Comparison of ENCODE assay signal across 11 cellular contexts in genomic region chr4:40991908-40992307, GRCh38.
DNase-seq lines count a peak whose midpoint lies in the region; ATAC-seq and TF ChIP-seq lines count a peak whose summit lies in the region.
"Had no signal": no experiment of that assay in that cellular context is flagged by ENCODE, and none has a peak within 500 bp of the region (broad histone marks: within the 10 kb centered on the region; RNA-seq: fewer than 3 reads in every experiment).

No MANE protein-coding gene starts in this region.

- no peaks in the 10 kb centered on the region for H3K9me2 ChIP-seq in GM23338 (ENCODE audit: insufficient read depth)

- 72 to 82% methylated on average over 2 to 3 of the region's 3 CpGs for WGBS in transverse colon (ENCODE audit: low coverage in 1 of 2), 2 donors

- H3K9me3 Mint-ChIP-seq in GM23338 (no peaks in the 10 kb centered on the region), nephron progenitor cell (no peaks in the 10 kb centered on the region)

- H3K27ac Mint-ChIP-seq in GM23338, result no peak overlapping the region
- H3K27ac Mint-ChIP-seq in nephron progenitor cell, result peak overlapping the region; percentile 0
- H3K27ac Mint-ChIP-seq: dendritic cell treated with granulocyte-macrophage colony-stimulating factor and Interleukin-4, amounts not matched to agents 40 ng/mL and 50 ng/mL, for 4 days had no signal

- H3K4me3 Mint-ChIP-seq in GM23338 (no peak overlapping the region), nephron progenitor cell (no peak overlapping the region)
- H3K4me3 Mint-ChIP-seq: dendritic cell treated with granulocyte-macrophage colony-stimulating factor and Interleukin-4, amounts not matched to agents 40 ng/mL and 50 ng/mL, for 4 days had no signal

- DNase-seq in GM23338 (ENCODE audit: low spot score) (no peak), nephron progenitor cell (no peak), transverse colon (no peak), NCI-H345 treated with DMSO at 0.1 percent for 48 hours (lab: John Stamatoyannopoulos, UW; ENCODE audit: unreplicated experiment) (no peak), BE2C (no peak), dedifferentiated amniotic fluid mesenchymal stem cell (ENCODE audit: extremely low spot score) (no peak)
- DNase-seq: activated CD8-positive, alpha-beta memory T cell treated with anti-CD3 and anti-CD28 coated beads, Interleukin-2, amount 50 U/mL, for 48 hours; stomach had no signal

- no peaks in the 10 kb centered on the region for H3K79me2 ChIP-seq in GM23338 (replicated peaks; ENCODE audit: insufficient read depth)

- in situ Hi-C loops in transverse colon (cut with MboI; ENCODE audit: low pct_ligation_motif_present in 1 of 4, low pct_unique_long_range_greater_than_20kb in 1 of 4, low sequenced_read_pairs in 3 of 4), result loop anchor here in 1 of 4 donors (25.0 kb wide), 1 partner anchor 220 kb away; the partner anchor contains the start of gene APBB2

- no peak for TF ChIP-seq POLR2A in transverse colon (IDR thresholded peaks at IDR 0.05)

- ATAC-seq in GM18873 (IDR thresholded peaks at IDR 0.05; ENCODE audit: low FRiP score, unreplicated experiment) (peak; percentile 55), GM23338 (no peak), HG03457 (IDR thresholded peaks at IDR 0.05; ENCODE audit: unreplicated experiment) (peak; percentile 47)

- H4K20me1 ChIP-seq in GM23338 (replicated peaks; ENCODE audit: insufficient read depth), result no peaks in the 10 kb centered on the region

- intact Hi-C loops in transverse colon (cut with DNase I; ENCODE audit: low total_unique reads), result no loop called here

- H3K27me3 ChIP-seq in GM23338 (ENCODE audit: insufficient read depth), result no peaks in the 10 kb centered on the region
- no peaks in the 10 kb centered on the region for H3K27me3 ChIP-seq in transverse colon
- no peaks in the 10 kb centered on the region for H3K27me3 ChIP-seq in BE2C
- H3K27me3 ChIP-seq: stomach had no signal

- H3K4me1 Mint-ChIP-seq in GM23338 (no peaks in the 10 kb centered on the region; the same call in 2 of the 3 replicates), nephron progenitor cell (peaks cover 27% of the 10 kb centered on the region)

- H2AFZ ChIP-seq in GM23338, result no peak overlapping the region

- H3K4me1 ChIP-seq in GM23338 (ENCODE audit: insufficient read depth), result no peaks in the 10 kb centered on the region
- H3K4me1 ChIP-seq in transverse colon, result peaks cover 0 to 8% (median 0%) of the 10 kb centered on the region in 4 donors
- no peaks in the 10 kb centered on the region for H3K4me1 ChIP-seq in BE2C

- H3K4me3 ChIP-seq in GM23338 (no peak overlapping the region), transverse colon (no peak overlapping the region), BE2C (ENCODE audit: low read depth, low read length) (no peak overlapping the region)
- H3K4me3 ChIP-seq: stomach had no signal

- no peaks in the 10 kb centered on the region for H3K27me3 Mint-ChIP-seq in GM23338 (ENCODE audit: insufficient read depth, low read depth, poor library complexity)
- H3K27me3 Mint-ChIP-seq in nephron progenitor cell (ENCODE audit: low read depth, poor library complexity), result no peaks in the 10 kb centered on the region
- H3K27me3 Mint-ChIP-seq: dendritic cell treated with granulocyte-macrophage colony-stimulating factor and Interleukin-4, amounts not matched to agents 40 ng/mL and 50 ng/mL, for 4 days had no signal

- H3K27ac ChIP-seq in GM23338 (ENCODE audit: low read depth) (peak overlapping the region; percentile 53; the same call in 1 of the 2 replicates), transverse colon (no peak overlapping the region)
- H3K27ac ChIP-seq: stomach had no signal

- H3K9me3 ChIP-seq in transverse colon, result no peaks in the 10 kb centered on the region
- H3K9me3 ChIP-seq in BE2C, result no peaks in the 10 kb centered on the region
- H3K9me3 ChIP-seq: stomach had no signal

- no peaks in the 10 kb centered on the region for H3K36me3 Mint-ChIP-seq in GM23338 (ENCODE audit: low read depth)
- no peaks in the 10 kb centered on the region for H3K36me3 Mint-ChIP-seq in nephron progenitor cell (ENCODE audit: low read depth)

- TF ChIP-seq EP300 in transverse colon (IDR thresholded peaks at IDR 0.05; ENCODE audit: low read depth), result no peak

- no peaks in the 10 kb centered on the region for H3K36me3 ChIP-seq in GM23338 (ENCODE audit: insufficient read depth)
- H3K36me3 ChIP-seq in transverse colon, result no peaks in the 10 kb centered on the region
- no peaks in the 10 kb centered on the region for H3K36me3 ChIP-seq in BE2C
- H3K36me3 ChIP-seq: stomach had no signal

- no peak overlapping the region for H3K4me2 ChIP-seq in GM23338

- no peak for TF ChIP-seq CTCF in GM23338 (conservative IDR thresholded peaks at IDR 0.05; ENCODE audit: low read depth in 2 of 2)
- TF ChIP-seq CTCF in nephron progenitor cell (IDR thresholded peaks at IDR 0.05), result no peak
- no peak for TF ChIP-seq CTCF in transverse colon (IDR thresholded peaks at IDR 0.05)
- TF ChIP-seq CTCF in BE2C (IDR thresholded peaks at IDR 0.05; ENCODE audit: low read depth, low read length), result no peak

- H3F3A ChIP-seq in GM23338 (replicated peaks; ENCODE audit: low read depth), result no peaks in the 10 kb centered on the region

TF ChIP-seq in GM23338, 12 proteins besides CTCF, POLR2A, EP300 and RAD21 (continues in another document):
- TF ChIP-seq, protein P1, sequence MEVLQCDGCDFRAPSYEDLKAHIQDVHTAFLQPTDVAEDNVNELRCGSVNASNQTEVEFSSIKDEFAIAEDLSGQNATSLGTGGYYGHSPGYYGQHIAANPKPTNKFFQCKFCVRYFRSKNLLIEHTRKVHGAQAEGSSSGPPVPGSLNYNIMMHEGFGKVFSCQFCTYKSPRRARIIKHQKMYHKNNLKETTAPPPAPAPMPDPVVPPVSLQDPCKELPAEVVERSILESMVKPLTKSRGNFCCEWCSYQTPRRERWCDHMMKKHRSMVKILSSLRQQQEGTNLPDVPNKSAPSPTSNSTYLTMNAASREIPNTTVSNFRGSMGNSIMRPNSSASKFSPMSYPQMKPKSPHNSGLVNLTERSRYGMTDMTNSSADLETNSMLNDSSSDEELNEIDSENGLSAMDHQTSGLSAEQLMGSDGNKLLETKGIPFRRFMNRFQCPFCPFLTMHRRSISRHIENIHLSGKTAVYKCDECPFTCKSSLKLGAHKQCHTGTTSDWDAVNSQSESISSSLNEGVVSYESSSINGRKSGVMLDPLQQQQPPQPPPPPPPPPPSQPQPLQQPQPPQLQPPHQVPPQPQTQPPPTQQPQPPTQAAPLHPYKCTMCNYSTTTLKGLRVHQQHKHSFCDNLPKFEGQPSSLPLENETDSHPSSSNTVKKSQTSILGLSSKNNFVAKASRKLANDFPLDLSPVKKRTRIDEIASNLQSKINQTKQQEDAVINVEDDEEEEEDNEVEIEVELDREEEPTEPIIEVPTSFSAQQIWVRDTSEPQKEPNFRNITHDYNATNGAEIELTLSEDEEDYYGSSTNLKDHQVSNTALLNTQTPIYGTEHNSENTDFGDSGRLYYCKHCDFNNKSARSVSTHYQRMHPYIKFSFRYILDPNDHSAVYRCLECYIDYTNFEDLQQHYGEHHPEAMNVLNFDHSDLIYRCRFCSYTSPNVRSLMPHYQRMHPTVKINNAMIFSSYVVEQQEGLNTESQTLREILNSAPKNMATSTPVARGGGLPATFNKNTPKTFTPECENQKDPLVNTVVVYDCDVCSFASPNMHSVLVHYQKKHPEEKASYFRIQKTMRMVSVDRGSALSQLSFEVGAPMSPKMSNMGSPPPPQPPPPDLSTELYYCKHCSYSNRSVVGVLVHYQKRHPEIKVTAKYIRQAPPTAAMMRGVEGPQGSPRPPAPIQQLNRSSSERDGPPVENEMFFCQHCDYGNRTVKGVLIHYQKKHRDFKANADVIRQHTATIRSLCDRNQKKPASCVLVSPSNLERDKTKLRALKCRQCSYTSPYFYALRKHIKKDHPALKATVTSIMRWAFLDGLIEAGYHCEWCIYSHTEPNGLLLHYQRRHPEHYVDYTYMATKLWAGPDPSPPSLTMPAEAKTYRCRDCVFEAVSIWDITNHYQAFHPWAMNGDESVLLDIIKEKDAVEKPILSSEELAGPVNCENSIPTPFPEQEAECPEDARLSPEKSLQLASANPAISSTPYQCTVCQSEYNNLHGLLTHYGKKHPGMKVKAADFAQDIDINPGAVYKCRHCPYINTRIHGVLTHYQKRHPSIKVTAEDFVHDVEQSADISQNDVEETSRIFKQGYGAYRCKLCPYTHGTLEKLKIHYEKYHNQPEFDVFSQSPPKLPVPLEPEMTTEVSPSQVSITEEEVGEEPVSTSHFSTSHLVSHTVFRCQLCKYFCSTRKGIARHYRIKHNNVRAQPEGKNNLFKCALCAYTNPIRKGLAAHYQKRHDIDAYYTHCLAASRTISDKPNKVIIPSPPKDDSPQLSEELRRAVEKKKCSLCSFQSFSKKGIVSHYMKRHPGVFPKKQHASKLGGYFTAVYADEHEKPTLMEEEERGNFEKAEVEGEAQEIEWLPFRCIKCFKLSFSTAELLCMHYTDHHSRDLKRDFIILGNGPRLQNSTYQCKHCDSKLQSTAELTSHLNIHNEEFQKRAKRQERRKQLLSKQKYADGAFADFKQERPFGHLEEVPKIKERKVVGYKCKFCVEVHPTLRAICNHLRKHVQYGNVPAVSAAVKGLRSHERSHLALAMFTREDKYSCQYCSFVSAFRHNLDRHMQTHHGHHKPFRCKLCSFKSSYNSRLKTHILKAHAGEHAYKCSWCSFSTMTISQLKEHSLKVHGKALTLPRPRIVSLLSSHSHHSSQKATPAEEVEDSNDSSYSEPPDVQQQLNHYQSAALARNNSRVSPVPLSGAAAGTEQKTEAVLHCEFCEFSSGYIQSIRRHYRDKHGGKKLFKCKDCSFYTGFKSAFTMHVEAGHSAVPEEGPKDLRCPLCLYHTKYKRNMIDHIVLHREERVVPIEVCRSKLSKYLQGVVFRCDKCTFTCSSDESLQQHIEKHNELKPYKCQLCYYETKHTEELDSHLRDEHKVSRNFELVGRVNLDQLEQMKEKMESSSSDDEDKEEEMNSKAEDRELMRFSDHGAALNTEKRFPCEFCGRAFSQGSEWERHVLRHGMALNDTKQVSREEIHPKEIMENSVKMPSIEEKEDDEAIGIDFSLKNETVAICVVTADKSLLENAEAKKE (CRISPR knock-in tag; IDR thresholded peaks at IDR 0.05), result no peak
- TF ChIP-seq EZH2 (IDR thresholded peaks at IDR 0.05; ENCODE audit: low read depth, unreplicated experiment) (no peak), JUNB (IDR thresholded peaks at IDR 0.05; ENCODE audit: unreplicated experiment) (no peak)
